Comparison of ENCODE assay signal across 22 cellular contexts in the genomic region with DNA sequence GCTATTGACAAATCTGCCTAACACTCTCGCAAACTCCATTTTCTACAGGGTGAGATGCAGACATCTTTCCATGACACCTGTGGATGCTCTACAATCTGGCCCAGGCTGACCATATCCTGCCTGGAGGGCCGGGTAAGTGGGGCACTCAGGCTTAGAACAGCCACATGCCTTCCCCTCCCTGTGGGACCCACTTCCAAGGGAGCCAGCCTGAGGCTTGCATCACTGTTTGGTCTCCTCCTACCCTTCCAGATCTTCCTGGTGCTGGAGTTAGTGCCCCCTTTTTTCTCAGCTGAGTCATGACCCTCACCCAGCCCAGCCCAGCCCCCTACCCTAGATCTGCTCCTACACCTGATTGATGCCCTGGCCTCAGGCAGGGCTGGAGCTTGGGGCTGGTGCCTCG.
"Had no signal": no experiment of that assay in that cellular context is flagged by ENCODE, and none has a peak within 500 bp of the region (broad histone marks: within the 10 kb centered on the region; RNA-seq: fewer than 3 reads in every experiment).

No MANE protein-coding gene starts in this region.

- FAIRE-seq: colon, keratinocyte had no signal

- H3K27me3 ChIP-seq: esophagus muscularis mucosa, gastroesophageal sphincter, ovary, right lobe of liver, spleen, tibial artery, upper lobe of left lung, vagina had no signal

- H3K36me3 ChIP-seq: esophagus muscularis mucosa, gastroesophageal sphincter, left ventricle myocardium inferior, lower lobe of right lung, ovary, prostate gland, right lobe of liver, spleen, tibial artery, upper lobe of left lung, vagina had no signal

- H3K4me1 ChIP-seq: left ventricle myocardium inferior, lower lobe of right lung, prostate gland, right lobe of liver, spleen, upper lobe of left lung, vagina had no signal

- DNase-seq: effector memory CD8-positive, alpha-beta T cell; glutamatergic neuron; immature natural killer cell; left ventricle myocardium inferior; lower lobe of right lung; naive thymus-derived CD4-positive, alpha-beta T cell; nephron progenitor cell; right lobe of liver; spleen; stimulated activated CD4-positive, alpha-beta T cell treated with anti-CD3 and anti-CD28 coated beads, Interleukin-15, amount 100 ng/mL, for 24 hours; stimulated activated CD4-positive, alpha-beta T cell treated with anti-CD3 and anti-CD28 coated beads, Interleukin-1b, Interleukin-23, amount 100 ng/mL, for 48 hours; stimulated activated CD4-positive, alpha-beta T cell treated with anti-CD3 and anti-CD28 coated beads, Interleukin-4, amount 100 ng/mL, for 24 hours had no signal

- H3K4me3 ChIP-seq: esophagus muscularis mucosa, gastroesophageal sphincter, left ventricle myocardium inferior, lower lobe of right lung, ovary, prostate gland, right lobe of liver, spleen, tibial artery, upper lobe of left lung, vagina had no signal

- H3K27ac ChIP-seq: epithelial cell of prostate, esophagus muscularis mucosa, gastroesophageal sphincter, left ventricle myocardium inferior, lower lobe of right lung, prostate gland, right lobe of liver, spleen, tibial artery, upper lobe of left lung, vagina had no signal

- ATAC-seq: effector memory CD8-positive, alpha-beta T cell; naive thymus-derived CD4-positive, alpha-beta T cell; right lobe of liver had no signal

- H3K9me3 ChIP-seq: esophagus muscularis mucosa, gastroesophageal sphincter, left ventricle myocardium inferior, lower lobe of right lung, ovary, prostate gland, right lobe of liver, spleen, tibial artery, upper lobe of left lung, vagina had no signal
